31 cellular contexts compared by ENCODE assay signal in genomic region chr3:46417120-46417510, GRCh38. TPM values are rescaled to one million over a fixed set of nuclear protein-coding genes. Genes with fewer than 3 reads are reported as not detected.
"Had no signal": no experiment of that assay in that cellular context is flagged by ENCODE, and none has a peak within 500 bp of the region (broad histone marks: within the 10 kb centered on the region; RNA-seq: fewer than 3 reads in every experiment).

No MANE protein-coding gene starts in this region.

- FAIRE-seq: islet of Langerhans, small intestine had no signal

- H3K27me3 ChIP-seq: breast epithelium, esophagus squamous epithelium, gastroesophageal sphincter, thyroid gland, upper lobe of right lung had no signal

- H3K4me3 ChIP-seq: breast epithelium, coronary artery, esophagus squamous epithelium, gastroesophageal sphincter, lower lobe of right lung, mucosa of descending colon, thyroid gland, upper lobe of right lung had no signal

- H3K27ac ChIP-seq: breast epithelium, coronary artery, esophagus squamous epithelium, gastroesophageal sphincter, lower lobe of right lung, thyroid gland, upper lobe of right lung had no signal

- H3K4me1 ChIP-seq: breast epithelium, gastroesophageal sphincter had no signal

- H3K9me3 ChIP-seq: breast epithelium, esophagus squamous epithelium, gastroesophageal sphincter, lower lobe of right lung, mucosa of descending colon, thyroid gland, upper lobe of right lung had no signal

- ATAC-seq: activated CD4-positive, alpha-beta T cell treated with anti-CD3 and anti-CD28 coated beads for 36 hours; activated T-cell treated with anti-CD3 and anti-CD28 coated beads, Interleukin-2, amount 50 U/mL, for 4 hours; gastroesophageal sphincter; lower lobe of right lung; mucosa of descending colon; sciatic nerve; upper lobe of right lung had no signal

- H3K36me3 ChIP-seq: breast epithelium, esophagus squamous epithelium, gastroesophageal sphincter, lower lobe of right lung, thyroid gland, upper lobe of right lung had no signal

- DNase-seq: activated B cell treated with CpG ODN at 0.5 μM for 24 hours; activated CD4-positive, alpha-beta T cell treated with anti-CD3 and anti-CD28 coated beads for 36 hours; activated CD4-positive, alpha-beta T cell treated with anti-CD3 and anti-CD28 coated beads, Interleukin-2, amount 50 U/mL, for 4 hours; activated CD8-positive, alpha-beta memory T cell treated with anti-CD3 and anti-CD28 coated beads, Interleukin-2, amount 50 U/mL, for 48 hours; activated naive CD4-positive, alpha-beta T cell; activated naive CD8-positive, alpha-beta T cell treated with anti-CD3 and anti-CD28 coated beads, Interleukin-2, amount 10 ng/mL, durations not matched to agents 7 days and 5 days; activated T-cell treated with anti-CD3 and anti-CD28 coated beads, Interleukin-2, amount 50 U/mL, for 4 hours; amniotic stem cell; cerebellar nuclear complex; esophagus squamous epithelium; head of caudate nucleus; left colon; lower lobe of right lung; mucosa of descending colon; stimulated activated CD4-positive, alpha-beta T cell treated with anti-CD3 and anti-CD28 coated beads, Interleukin-15, amount 100 ng/mL, for 24 hours; stimulated activated CD8-positive, alpha-beta memory T cell treated with anti-CD3 and anti-CD28 coated beads, Interleukin-4, amount 100 ng/mL, for 48 hours; stimulated activated naive CD4-positive, alpha-beta T cell; substantia nigra; T1000; thyroid gland; upper lobe of right lung had no signal

RNA-seq across cellular contexts. Expression of gene CCRL2, which starts 10.1 kb away (rescaled TPM):
- total RNA-seq: endodermal cell, neural crest cell had no signal

RNA-seq across cellular contexts. Expression of gene CCR5, which starts 46.4 kb away (rescaled TPM):
- total RNA-seq: endodermal cell, neural crest cell had no signal

RNA-seq across cellular contexts. Expression of gene LTF, which starts 47.6 kb away (rescaled TPM):
- total RNA-seq: activated B cell treated with CpG ODN at 0.5 μM for 24 hours; activated CD4-positive, alpha-beta T cell treated with anti-CD3 and anti-CD28 coated beads for 36 hours; activated CD8-positive, alpha-beta memory T cell treated with anti-CD3 and anti-CD28 coated beads for 36 hours; activated naive CD8-positive, alpha-beta T cell treated with anti-CD3 and anti-CD28 coated beads, Interleukin-2, amount 10 ng/mL, durations not matched to agents 7 days and 5 days; activated T-cell treated with anti-CD3 and anti-CD28 coated beads, Interleukin-2, amount 50 U/mL, for 4 hours; activated T-helper 2 cell treated with anti-CD3 and anti-CD28 coated beads, Interferon-gamma antibody, Interleukin-2, Interleukin-4, amounts not matched to agents 10 μg/mL and 5 μg/mL and 100 μg/mL, durations not matched to agents 14 hours and 24 hours and 36 hours; neural crest cell had no signal
